Comparison of ENCODE assay signal across 16 cellular contexts in the genomic region with DNA sequence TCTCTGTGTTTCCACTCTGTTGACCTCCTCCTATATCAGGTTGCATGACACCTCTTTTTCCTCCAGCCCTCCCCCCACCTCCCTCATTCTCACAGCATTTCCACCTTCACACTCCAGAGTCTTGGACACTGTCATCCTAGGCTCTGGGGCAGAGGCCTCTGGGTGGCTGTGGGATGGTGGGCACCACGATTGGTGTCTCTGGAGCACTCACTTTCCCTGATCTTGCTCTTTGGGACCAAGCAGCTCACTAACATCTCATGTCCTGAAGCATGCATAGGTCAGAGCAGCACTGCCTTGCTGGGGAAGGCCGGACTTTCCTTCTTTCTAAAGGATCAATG. TPM values are rescaled to one million over a fixed set of nuclear protein-coding genes. Genes with fewer than 3 reads are reported as not detected.
DNase-seq lines count a peak whose midpoint lies in the region; ATAC-seq and TF ChIP-seq lines count a peak whose summit lies in the region.
"Had no signal": no experiment of that assay in that cellular context is flagged by ENCODE, and none has a peak within 500 bp of the region (broad histone marks: within the 10 kb centered on the region; RNA-seq: fewer than 3 reads in every experiment).

No MANE protein-coding gene starts in this region.

- H3K27ac Mint-ChIP-seq in natural killer cell (no peak overlapping the region), progenitor cell of endocrine pancreas (peak overlapping the region; percentile 14)
- no peak overlapping the region for H3K27ac Mint-ChIP-seq in natural killer cell treated with Interleukin-12 subunit alpha and Interleukin-12 subunit beta and Interleukin-15 and Interleukin-18, amount 100 ng/mL, for 72 hours

- H3K4me1 ChIP-seq in foreskin keratinocyte: no peaks in the 10 kb centered on the region

- H3K27me3 Mint-ChIP-seq in natural killer cell (ENCODE audit: low read depth in 2 of 2) (peaks cover 0 to 3% of the 10 kb centered on the region in 2 donors), progenitor cell of endocrine pancreas (peaks cover 7% of the 10 kb centered on the region)
- peaks cover 0 to 3% of the 10 kb centered on the region in 2 donors for H3K27me3 Mint-ChIP-seq in natural killer cell treated with Interleukin-12 subunit alpha and Interleukin-12 subunit beta and Interleukin-15 and Interleukin-18, amount 100 ng/mL, for 72 hours

- H3K27me3 ChIP-seq in dorsolateral prefrontal cortex: no peaks in the 10 kb centered on the region
- H3K27me3 ChIP-seq in foreskin keratinocyte: peaks cover 13% of the 10 kb centered on the region

- no peaks in the 10 kb centered on the region for H3K4me1 Mint-ChIP-seq in natural killer cell
- no peaks in the 10 kb centered on the region for H3K4me1 Mint-ChIP-seq in natural killer cell treated with Interleukin-12 subunit alpha and Interleukin-12 subunit beta and Interleukin-15 and Interleukin-18, amount 100 ng/mL, for 72 hours (ENCODE audit: low read depth in 2 of 2)
- no peaks in the 10 kb centered on the region for H3K4me1 Mint-ChIP-seq in progenitor cell of endocrine pancreas (ENCODE audit: low read depth)

- H3K9me3 Mint-ChIP-seq in natural killer cell (no peaks in the 10 kb centered on the region), progenitor cell of endocrine pancreas (ENCODE audit: low read depth) (no peaks in the 10 kb centered on the region)
- no peaks in the 10 kb centered on the region for H3K9me3 Mint-ChIP-seq in natural killer cell treated with Interleukin-12 subunit alpha and Interleukin-12 subunit beta and Interleukin-15 and Interleukin-18, amount 100 ng/mL, for 72 hours

- TF ChIP-seq CTCF in natural killer cell (IDR thresholded peaks at IDR 0.05): no peak
- TF ChIP-seq CTCF in dorsolateral prefrontal cortex (IDR thresholded peaks at IDR 0.05 in 54 of 56, conservative IDR thresholded peaks at IDR 0.05 in 2 of 56; ENCODE audit: low read depth in 1 of 56, partially characterized antibody in 56 of 56): no peak
- TF ChIP-seq CTCF in progenitor cell of endocrine pancreas (IDR thresholded peaks at IDR 0.05; ENCODE audit: unreplicated experiment): no peak
- TF ChIP-seq CTCF in foreskin keratinocyte (conservative IDR thresholded peaks at IDR 0.05): no peak

- H3K4me3 Mint-ChIP-seq in natural killer cell: no peak overlapping the region
- H3K4me3 Mint-ChIP-seq in natural killer cell treated with Interleukin-12 subunit alpha and Interleukin-12 subunit beta and Interleukin-15 and Interleukin-18, amount 100 ng/mL, for 72 hours: no peak overlapping the region
- no peak overlapping the region for H3K4me3 Mint-ChIP-seq in progenitor cell of endocrine pancreas (ENCODE audit: low read depth)
- H3K4me3 Mint-ChIP-seq: H9 had no signal

- H3K36me3 Mint-ChIP-seq in natural killer cell (no peaks in the 10 kb centered on the region), progenitor cell of endocrine pancreas (ENCODE audit: insufficient read depth) (no peaks in the 10 kb centered on the region)
- no peaks in the 10 kb centered on the region for H3K36me3 Mint-ChIP-seq in natural killer cell treated with Interleukin-12 subunit alpha and Interleukin-12 subunit beta and Interleukin-15 and Interleukin-18, amount 100 ng/mL, for 72 hours

- H3K4me3 ChIP-seq in dorsolateral prefrontal cortex: no peak overlapping the region

- intact Hi-C loops in natural killer cell (cut with micrococcal nuclease) (no loop called here), dorsolateral prefrontal cortex (cut with DNase I) (no loop called here)

- DNase-seq in natural killer cell: peak; percentile 12
- no peak for DNase-seq in natural killer cell treated with Interleukin-12 subunit alpha and Interleukin-12 subunit beta and Interleukin-15 and Interleukin-18, amount 100 ng/mL, for 72 hours (ENCODE audit: low spot score)
- no peak for DNase-seq in dorsolateral prefrontal cortex
- no peak for DNase-seq in progenitor cell of endocrine pancreas (ENCODE audit: low spot score, unreplicated experiment)
- DNase-seq in foreskin keratinocyte: no peak
- DNase-seq in NCI-H69 (lab: John Stamatoyannopoulos, UW): no peak
- DNase-seq: ACHN, GF-D8, NCI-H1048, NCI-H2081 had no signal

- H3K27ac ChIP-seq in dorsolateral prefrontal cortex: peak overlapping the region in 57 of 59 donors; percentile 22 to 89 (median 77)
- H3K27ac ChIP-seq in foreskin keratinocyte: no peak overlapping the region

- no peak for ATAC-seq in natural killer cell
- ATAC-seq in natural killer cell treated with Interleukin-12 subunit alpha and Interleukin-12 subunit beta and Interleukin-15 and Interleukin-18, amount 100 ng/mL, for 72 hours: no peak
- no peak for ATAC-seq in GM18520 (IDR thresholded peaks at IDR 0.05; ENCODE audit: unreplicated experiment)
- no peak for ATAC-seq in foreskin keratinocyte
- ATAC-seq: Panc1 had no signal

RNA-seq across cellular contexts. Expression of gene ZBTB47, which starts 14.9 kb away (rescaled TPM):
- 1 to 10 TPM; 2.1 to 3.0 (median 3.0) TPM for total RNA-seq in natural killer cell
- total RNA-seq in natural killer cell treated with Interleukin-12 subunit alpha and Interleukin-12 subunit beta and Interleukin-15 and Interleukin-18, amount 100 ng/mL, for 72 hours: 1 to 10 TPM; 1.9 to 2.7 TPM
- total RNA-seq in dorsolateral prefrontal cortex: 100 to 1,000 TPM in 3 of 120 experiments, 10 to 100 TPM in 117; 45.2 to 122 (median 62.1) TPM
- 9.1 and 9.7 TPM in 2 replicates for total RNA-seq in progenitor cell of endocrine pancreas
- total RNA-seq in foreskin keratinocyte: 7.7 and 8.7 TPM in 2 replicates
- polyA plus RNA-seq in foreskin keratinocyte: 5.3 and 6.1 TPM in 2 replicates

RNA-seq across cellular contexts. Expression of gene KLHL40, which starts 17.0 kb away (rescaled TPM):
- total RNA-seq in natural killer cell (not detected), dorsolateral prefrontal cortex (under 1 TPM in 16 of 120 experiments, not detected in 104; 0.16 to 0.51 (median 0.24) TPM), progenitor cell of endocrine pancreas (not detected in 2 replicates), foreskin keratinocyte (not detected in 2 replicates)
- not detected for total RNA-seq in natural killer cell treated with Interleukin-12 subunit alpha and Interleukin-12 subunit beta and Interleukin-15 and Interleukin-18, amount 100 ng/mL, for 72 hours
- not detected in 2 replicates for polyA plus RNA-seq in foreskin keratinocyte
- total RNA-seq: Daoy, H9, HT-29, MCF 10A had no signal

RNA-seq across cellular contexts. Expression of gene HHATL, which starts 34.2 kb away (rescaled TPM):
- total RNA-seq in natural killer cell (not detected), dorsolateral prefrontal cortex (100 to 1,000 TPM in 90 of 120 experiments, 10 to 100 TPM in 30; 39.4 to 400 (median 145) TPM), progenitor cell of endocrine pancreas (not detected in 2 replicates), foreskin keratinocyte (not detected in 2 replicates)
- not detected for total RNA-seq in natural killer cell treated with Interleukin-12 subunit alpha and Interleukin-12 subunit beta and Interleukin-15 and Interleukin-18, amount 100 ng/mL, for 72 hours
- polyA plus RNA-seq in foreskin keratinocyte: not detected in 2 replicates
- total RNA-seq: Daoy, HT-29, MCF 10A had no signal

Comparison
In these comparisons a context has a peak if more than half of its experiments do, and no peak if none do; other contexts are left out.
1. RNA of gene HHATL, which starts 34.2 kb away (total RNA-seq): 39.4 to 400 TPM in dorsolateral prefrontal cortex; not detected in natural killer cell, not detected in natural killer cell treated with Interleukin-12 subunit alpha and Interleukin-12 subunit beta and Interleukin-15 and Interleukin-18, amount 100 ng/mL, for 72 hours, not detected in progenitor cell of endocrine pancreas and not detected in foreskin keratinocyte; every median in the first group is over 10 times any median in the second.